ENCODE assay signal across 8 cellular contexts in genomic region chr9:129335456-129336129, GRCh38.
DNase-seq lines count a peak whose midpoint lies in the region; ATAC-seq and TF ChIP-seq lines count a peak whose summit lies in the region.

No MANE protein-coding gene starts in this region.

- H3K9me3 ChIP-seq in breast epithelium (peaks cover 4 to 9% of the 10 kb centered on the region in 2 donors), lower lobe of right lung (peaks cover 4% of the 10 kb centered on the region)

- H3K27ac ChIP-seq in breast epithelium (peak overlapping the region; percentile 96 to 98), lower lobe of right lung (peak overlapping the region; percentile 90)

- H3K27me3 ChIP-seq in breast epithelium (no peaks in the 10 kb centered on the region), lower lobe of right lung (ENCODE audit: low read depth) (no peaks in the 10 kb centered on the region)

- peaks cover 49% of the 10 kb centered on the region for H3K4me1 Mint-ChIP-seq in HFFc6 (ENCODE audit: low read depth)

- H3K4me3 ChIP-seq in breast epithelium (no peak overlapping the region), lower lobe of right lung (peak overlapping the region; percentile 52)

- no peaks in the 10 kb centered on the region for H3K36me3 ChIP-seq in breast epithelium
- H3K36me3 ChIP-seq in lower lobe of right lung, result no peaks in the 10 kb centered on the region

- H3K36me3 Mint-ChIP-seq in HFFc6 (ENCODE audit: low read depth), result peaks cover 11% of the 10 kb centered on the region

- no peak for DNase-seq in HFFc6
- DNase-seq in breast epithelium (ENCODE audit: low spot score in 2 of 2), result peak in 1 of 2 donors; percentile 52
- no peak for DNase-seq in lower lobe of right lung
- peak; percentile 4 for DNase-seq in superior temporal gyrus (ENCODE audit: extremely low spot score)
- DNase-seq in DMS53 treated with DMSO at 0.1 percent for 48 hours (lab: John Stamatoyannopoulos, UW; ENCODE audit: unreplicated experiment), result no peak
- DNase-seq in AG08396 (ENCODE audit: low spot score), result no peak
- no peak for DNase-seq in GOT3 (lab: John Stamatoyannopoulos, UW)

- TF ChIP-seq POLR2A in breast epithelium (IDR thresholded peaks at IDR 0.05), result no peak

- intact Hi-C loops in breast epithelium (cut with DNase I; ENCODE audit: low total_unique reads), result loop anchor here (10.0 kb wide), 1 partner anchor 129 kb away; no protein-coding TSS in a partner anchor
- intact Hi-C loops in lower lobe of right lung (cut with DNase I), result no loop called here

- ATAC-seq in lower lobe of right lung, result peak in 1 of 2 donors; percentile 8
- no peak for ATAC-seq in HG03378 (IDR thresholded peaks at IDR 0.05; ENCODE audit: unreplicated experiment)

- TF ChIP-seq CTCF in HFFc6 (IDR thresholded peaks at IDR 0.05) (no peak), breast epithelium (IDR thresholded peaks at IDR 0.05) (no peak), lower lobe of right lung (IDR thresholded peaks at IDR 0.05) (no peak)

- H3K27ac Mint-ChIP-seq in HFFc6, result peak overlapping the region; percentile 80

- H3K9me3 Mint-ChIP-seq in HFFc6, result peaks cover 10% of the 10 kb centered on the region

- peaks cover 23 to 27% of the 10 kb centered on the region in 2 donors for H3K4me1 ChIP-seq in breast epithelium
- peaks cover 62% of the 10 kb centered on the region for H3K4me1 ChIP-seq in lower lobe of right lung

- no peaks in the 10 kb centered on the region; the same call in 1 of the 2 replicates for H3K27me3 Mint-ChIP-seq in HFFc6 (ENCODE audit: insufficient read depth)

- H3K4me3 Mint-ChIP-seq in HFFc6, result peak overlapping the region; percentile 43
